Comparison of ENCODE assay signal across 7 cellular contexts in genomic region chrX:70449457-70449966, GRCh38. TPM values are rescaled to one million over a fixed set of nuclear protein-coding genes. Genes with fewer than 3 reads are reported as not detected.
"Had no signal": no experiment of that assay in that cellular context is flagged by ENCODE, and none has a peak within 500 bp of the region (broad histone marks: within the 10 kb centered on the region; RNA-seq: fewer than 3 reads in every experiment).

No MANE protein-coding gene starts in this region.

- H3K4me2 ChIP-seq: GM23338 had no signal

- H2AFZ ChIP-seq: GM23338 had no signal

- H3K27ac ChIP-seq: HL-60 had no signal

- DNase-seq: H9, HCEC 1CT, HFFc6, KBM-7 had no signal

- H3K4me3 ChIP-seq: GM23338 had no signal

RNA-seq across cellular contexts. Expression of gene GDPD2, which starts 26.4 kb away (rescaled TPM):
- polyA plus RNA-seq: IgD-negative memory B cell had no signal
